In the genomic region with DNA sequence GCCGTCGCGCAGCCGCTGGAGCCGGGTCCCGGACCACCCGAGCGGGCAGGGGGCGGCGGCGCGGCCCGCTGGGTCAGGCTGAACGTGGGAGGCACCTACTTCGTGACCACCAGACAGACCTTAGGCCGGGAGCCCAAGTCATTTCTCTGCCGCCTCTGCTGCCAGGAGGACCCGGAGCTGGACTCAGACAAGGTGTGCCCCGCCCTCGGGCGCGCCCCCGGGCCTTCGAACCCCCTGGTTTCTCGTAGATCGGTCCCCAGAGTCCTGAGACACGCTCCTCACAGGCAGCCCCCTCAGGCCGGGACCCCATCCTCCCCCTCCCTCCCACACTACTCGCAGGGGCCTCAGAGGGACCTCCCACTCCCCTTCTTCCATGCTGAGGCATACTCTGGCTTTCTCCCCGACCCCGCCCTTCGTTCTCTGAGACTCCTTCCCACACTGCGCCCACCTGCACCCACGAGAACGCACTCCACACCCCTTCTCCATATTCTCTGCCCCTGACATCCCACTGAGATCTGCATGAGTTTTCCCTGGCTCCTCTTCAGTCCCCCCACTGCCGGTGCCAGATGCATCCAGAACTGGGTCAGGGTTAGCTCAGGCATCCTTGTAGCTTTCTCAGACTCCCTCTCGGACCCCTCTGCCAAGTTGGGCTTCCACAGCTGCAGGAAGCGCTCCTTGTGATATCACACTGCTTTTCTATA, we compare ENCODE assay signal across 1 cellular context.
TF ChIP-seq lines count a peak whose summit lies in the region.

No MANE protein-coding gene starts in this region.

TF ChIP-seq in HepG2, 621 proteins besides CTCF, POLR2A, EP300 and RAD21 (continued from another document and continues in another):
- TF ChIP-seq SNAPC4 (CRISPR knock-in tag; IDR thresholded peaks at IDR 0.05): no peak
- no peak for TF ChIP-seq SMYD3 (CRISPR knock-in tag; IDR thresholded peaks at IDR 0.05)
- TF ChIP-seq ZBTB8A (CRISPR knock-in tag; IDR thresholded peaks at IDR 0.05; ENCODE audit: borderline replicate concordance, low read depth): no peak
- TF ChIP-seq PRDM4 (CRISPR knock-in tag; IDR thresholded peaks at IDR 0.05; ENCODE audit: borderline replicate concordance): no peak
- TF ChIP-seq NR1H2 (CRISPR knock-in tag; IDR thresholded peaks at IDR 0.05; ENCODE audit: borderline replicate concordance, low read depth): no peak
- TF ChIP-seq FOXO1 (CRISPR knock-in tag; IDR thresholded peaks at IDR 0.05): no peak
- TF ChIP-seq PLRG1 (conservative IDR thresholded peaks at IDR 0.05): no peak
- no peak for TF ChIP-seq CCDC6 (CRISPR knock-in tag; IDR thresholded peaks at IDR 0.05)
- no peak for TF ChIP-seq ZSCAN20 (CRISPR knock-in tag; IDR thresholded peaks at IDR 0.05; ENCODE audit: borderline replicate concordance)
- no peak for TF ChIP-seq SP140L (CRISPR knock-in tag; IDR thresholded peaks at IDR 0.05; ENCODE audit: borderline replicate concordance)
- no peak for TF ChIP-seq MAF1 (CRISPR knock-in tag; IDR thresholded peaks at IDR 0.05; ENCODE audit: borderline replicate concordance)
- TF ChIP-seq BATF2 (CRISPR knock-in tag; IDR thresholded peaks at IDR 0.05): no peak
- TF ChIP-seq, protein P1, sequence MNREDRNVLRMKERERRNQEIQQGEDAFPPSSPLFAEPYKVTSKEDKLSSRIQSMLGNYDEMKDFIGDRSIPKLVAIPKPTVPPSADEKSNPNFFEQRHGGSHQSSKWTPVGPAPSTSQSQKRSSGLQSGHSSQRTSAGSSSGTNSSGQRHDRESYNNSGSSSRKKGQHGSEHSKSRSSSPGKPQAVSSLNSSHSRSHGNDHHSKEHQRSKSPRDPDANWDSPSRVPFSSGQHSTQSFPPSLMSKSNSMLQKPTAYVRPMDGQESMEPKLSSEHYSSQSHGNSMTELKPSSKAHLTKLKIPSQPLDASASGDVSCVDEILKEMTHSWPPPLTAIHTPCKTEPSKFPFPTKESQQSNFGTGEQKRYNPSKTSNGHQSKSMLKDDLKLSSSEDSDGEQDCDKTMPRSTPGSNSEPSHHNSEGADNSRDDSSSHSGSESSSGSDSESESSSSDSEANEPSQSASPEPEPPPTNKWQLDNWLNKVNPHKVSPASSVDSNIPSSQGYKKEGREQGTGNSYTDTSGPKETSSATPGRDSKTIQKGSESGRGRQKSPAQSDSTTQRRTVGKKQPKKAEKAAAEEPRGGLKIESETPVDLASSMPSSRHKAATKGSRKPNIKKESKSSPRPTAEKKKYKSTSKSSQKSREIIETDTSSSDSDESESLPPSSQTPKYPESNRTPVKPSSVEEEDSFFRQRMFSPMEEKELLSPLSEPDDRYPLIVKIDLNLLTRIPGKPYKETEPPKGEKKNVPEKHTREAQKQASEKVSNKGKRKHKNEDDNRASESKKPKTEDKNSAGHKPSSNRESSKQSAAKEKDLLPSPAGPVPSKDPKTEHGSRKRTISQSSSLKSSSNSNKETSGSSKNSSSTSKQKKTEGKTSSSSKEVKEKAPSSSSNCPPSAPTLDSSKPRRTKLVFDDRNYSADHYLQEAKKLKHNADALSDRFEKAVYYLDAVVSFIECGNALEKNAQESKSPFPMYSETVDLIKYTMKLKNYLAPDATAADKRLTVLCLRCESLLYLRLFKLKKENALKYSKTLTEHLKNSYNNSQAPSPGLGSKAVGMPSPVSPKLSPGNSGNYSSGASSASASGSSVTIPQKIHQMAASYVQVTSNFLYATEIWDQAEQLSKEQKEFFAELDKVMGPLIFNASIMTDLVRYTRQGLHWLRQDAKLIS (CRISPR knock-in tag; IDR thresholded peaks at IDR 0.05): no peak
- no peak for TF ChIP-seq FOSL1 (CRISPR knock-in tag; IDR thresholded peaks at IDR 0.05; ENCODE audit: borderline replicate concordance)
- no peak for TF ChIP-seq FLYWCH1 (CRISPR knock-in tag; IDR thresholded peaks at IDR 0.05)
- TF ChIP-seq NRL (CRISPR knock-in tag; IDR thresholded peaks at IDR 0.05; ENCODE audit: borderline replicate concordance): peak; percentile 48; the same call in 1 of the 2 replicates
- TF ChIP-seq RFXAP (CRISPR knock-in tag; IDR thresholded peaks at IDR 0.05; ENCODE audit: borderline replicate concordance): no peak
- TF ChIP-seq ZNF136 (CRISPR knock-in tag; IDR thresholded peaks at IDR 0.05; ENCODE audit: low read depth): 0 out of 2 replicates have a peak, but pooled peaks have one; percentile 7
- TF ChIP-seq, protein P2, sequence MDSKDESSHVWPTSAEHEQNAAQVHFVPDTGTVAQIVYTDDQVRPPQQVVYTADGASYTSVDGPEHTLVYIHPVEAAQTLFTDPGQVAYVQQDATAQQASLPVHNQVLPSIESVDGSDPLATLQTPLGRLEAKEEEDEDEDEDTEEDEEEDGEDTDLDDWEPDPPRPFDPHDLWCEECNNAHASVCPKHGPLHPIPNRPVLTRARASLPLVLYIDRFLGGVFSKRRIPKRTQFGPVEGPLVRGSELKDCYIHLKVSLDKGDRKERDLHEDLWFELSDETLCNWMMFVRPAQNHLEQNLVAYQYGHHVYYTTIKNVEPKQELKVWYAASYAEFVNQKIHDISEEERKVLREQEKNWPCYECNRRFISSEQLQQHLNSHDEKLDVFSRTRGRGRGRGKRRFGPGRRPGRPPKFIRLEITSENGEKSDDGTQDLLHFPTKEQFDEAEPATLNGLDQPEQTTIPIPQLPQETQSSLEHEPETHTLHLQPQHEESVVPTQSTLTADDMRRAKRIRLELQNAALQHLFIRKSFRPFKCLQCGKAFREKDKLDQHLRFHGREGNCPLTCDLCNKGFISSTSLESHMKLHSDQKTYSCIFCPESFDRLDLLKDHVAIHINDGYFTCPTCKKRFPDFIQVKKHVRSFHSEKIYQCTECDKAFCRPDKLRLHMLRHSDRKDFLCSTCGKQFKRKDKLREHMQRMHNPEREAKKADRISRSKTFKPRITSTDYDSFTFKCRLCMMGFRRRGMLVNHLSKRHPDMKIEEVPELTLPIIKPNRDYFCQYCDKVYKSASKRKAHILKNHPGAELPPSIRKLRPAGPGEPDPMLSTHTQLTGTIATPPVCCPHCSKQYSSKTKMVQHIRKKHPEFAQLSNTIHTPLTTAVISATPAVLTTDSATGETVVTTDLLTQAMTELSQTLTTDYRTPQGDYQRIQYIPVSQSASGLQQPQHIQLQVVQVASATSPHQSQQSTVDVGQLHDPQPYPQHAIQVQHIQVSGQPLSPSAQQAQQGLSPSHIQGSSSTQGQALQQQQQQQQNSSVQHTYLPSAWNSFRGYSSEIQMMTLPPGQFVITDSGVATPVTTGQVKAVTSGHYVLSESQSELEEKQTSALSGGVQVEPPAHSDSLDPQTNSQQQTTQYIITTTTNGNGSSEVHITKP (CRISPR knock-in tag; IDR thresholded peaks at IDR 0.05; ENCODE audit: low read depth): no peak
- TF ChIP-seq PPARG (CRISPR knock-in tag; conservative IDR thresholded peaks at IDR 0.05): no peak
- TF ChIP-seq PAXIP1 (CRISPR knock-in tag; conservative IDR thresholded peaks at IDR 0.05): no peak
- no peak for TF ChIP-seq RCOR2 (CRISPR knock-in tag; IDR thresholded peaks at IDR 0.05)
- no peak for TF ChIP-seq ZSCAN22 (CRISPR knock-in tag; IDR thresholded peaks at IDR 0.05)
- no peak for TF ChIP-seq ZNF260 (CRISPR knock-in tag; IDR thresholded peaks at IDR 0.05; ENCODE audit: borderline replicate concordance, low read depth)
- TF ChIP-seq, protein P3, sequence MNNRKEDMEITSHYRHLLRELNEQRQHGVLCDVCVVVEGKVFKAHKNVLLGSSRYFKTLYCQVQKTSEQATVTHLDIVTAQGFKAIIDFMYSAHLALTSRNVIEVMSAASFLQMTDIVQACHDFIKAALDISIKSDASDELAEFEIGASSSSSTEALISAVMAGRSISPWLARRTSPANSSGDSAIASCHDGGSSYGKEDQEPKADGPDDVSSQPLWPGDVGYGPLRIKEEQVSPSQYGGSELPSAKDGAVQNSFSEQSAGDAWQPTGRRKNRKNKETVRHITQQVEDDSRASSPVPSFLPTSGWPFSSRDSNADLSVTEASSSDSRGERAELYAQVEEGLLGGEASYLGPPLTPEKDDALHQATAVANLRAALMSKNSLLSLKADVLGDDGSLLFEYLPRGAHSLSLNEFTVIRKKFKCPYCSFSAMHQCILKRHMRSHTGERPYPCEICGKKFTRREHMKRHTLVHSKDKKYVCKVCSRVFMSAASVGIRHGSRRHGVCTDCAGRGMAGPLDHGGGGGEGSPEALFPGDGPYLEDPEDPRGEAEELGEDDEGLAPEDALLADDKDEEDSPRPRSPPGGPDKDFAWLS (CRISPR knock-in tag; IDR thresholded peaks at IDR 0.05; ENCODE audit: borderline replicate concordance): no peak
- no peak for TF ChIP-seq TARDBP (CRISPR knock-in tag; IDR thresholded peaks at IDR 0.05)
